8 cellular contexts compared by ENCODE assay signal in genomic region chr7:144513332-144513731, GRCh38.
A peak's percentile ranks its signal among the peaks of the same experiment; 100 is the strongest.
DNase-seq lines count a peak whose midpoint lies in the region; ATAC-seq and TF ChIP-seq lines count a peak whose summit lies in the region.

No MANE protein-coding gene starts in this region.

- no peak overlapping the region for H3K9ac ChIP-seq in OCI-LY3 (ENCODE audit: low read length)

- peak; percentile 56 for TF ChIP-seq CTCF in OCI-LY3 (IDR thresholded peaks at IDR 0.05; ENCODE audit: low read depth, low read length)

- DNase-seq in D341Med (ENCODE audit: low spot score), result peak; percentile 60
- DNase-seq in glomerular visceral epithelial cell (ENCODE audit: extremely low spot score), result peak; percentile 37
- DNase-seq in cerebellar nuclear complex (lab: John Stamatoyannopoulos, UW), result no peak
- DNase-seq in stimulated activated CD4-positive, alpha-beta T cell treated with anti-CD3 and anti-CD28 coated beads, Interleukin-1b, Interleukin-23, amount 100 ng/mL, for 48 hours, result no peak
- no peak for DNase-seq in activated CD4-positive, alpha-beta T cell treated with anti-CD3 and anti-CD28 coated beads, Interleukin-2, amount 50 U/mL, for 1 hour

- no peak overlapping the region for H3K4me2 ChIP-seq in OCI-LY3 (ENCODE audit: low read length)

- no peaks in the 10 kb centered on the region for H3K27me3 ChIP-seq in OCI-LY3 (ENCODE audit: low read depth, low read length)

- no peak overlapping the region for H3K27ac ChIP-seq in OCI-LY3 (ENCODE audit: low read length)

- no peaks in the 10 kb centered on the region for H3K36me3 ChIP-seq in OCI-LY3 (replicated peaks; ENCODE audit: low read depth, low read length)

- H4K20me1 ChIP-seq in OCI-LY3 (ENCODE audit: insufficient read depth, low read length), result no peaks in the 10 kb centered on the region

- H3K79me2 ChIP-seq in OCI-LY3 (ENCODE audit: low read length), result no peaks in the 10 kb centered on the region

- H3K4me1 ChIP-seq in OCI-LY3 (ENCODE audit: low read length), result peaks cover 19% of the 10 kb centered on the region

- no peaks in the 10 kb centered on the region for H3K9me3 ChIP-seq in OCI-LY3 (ENCODE audit: insufficient read depth, low read length)

- H3K4me3 ChIP-seq in OCI-LY3 (ENCODE audit: low read length), result no peak overlapping the region

- ATAC-seq in HG02885 (IDR thresholded peaks at IDR 0.05; ENCODE audit: poor library complexity, unreplicated experiment) (peak; percentile 45), GM19324 (IDR thresholded peaks at IDR 0.05; ENCODE audit: low FRiP score, unreplicated experiment) (no peak)

- no peak overlapping the region for H2AFZ ChIP-seq in OCI-LY3 (ENCODE audit: low read depth, low read length)

Comparison
In these comparisons a context has a peak if more than half of its experiments do, and no peak if none do; other contexts are left out.
1. DNase-seq: peak in D341Med (single experiment) and glomerular visceral epithelial cell (single experiment); none in cerebellar nuclear complex (0 of 2), stimulated activated CD4-positive, alpha-beta T cell treated with anti-CD3 and anti-CD28 coated beads, Interleukin-1b, Interleukin-23, amount 100 ng/mL, for 48 hours (single experiment) and activated CD4-positive, alpha-beta T cell treated with anti-CD3 and anti-CD28 coated beads, Interleukin-2, amount 50 U/mL, for 1 hour (single experiment).